Comparison of ENCODE assay signal across 32 cellular contexts in the genomic region with DNA sequence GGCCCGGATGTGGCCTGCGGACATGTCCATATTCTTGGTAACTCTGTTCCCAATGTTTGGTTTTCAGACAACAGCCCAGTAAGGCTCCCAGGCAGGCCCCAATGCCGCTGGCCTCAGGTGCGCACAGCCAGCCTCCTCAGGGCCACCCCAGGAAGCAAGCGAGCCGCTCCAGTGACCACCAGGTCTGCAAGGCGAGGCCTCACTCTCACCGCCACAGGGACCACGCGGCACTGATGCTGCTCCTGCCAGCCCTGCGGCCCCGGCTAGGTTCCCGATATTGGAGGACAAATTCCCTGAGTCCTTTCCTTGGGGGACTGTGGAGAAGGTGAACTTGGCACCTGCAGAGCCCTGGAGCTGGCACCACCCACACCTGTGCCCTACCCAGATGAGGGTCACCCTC. TPM values are rescaled to one million over a fixed set of nuclear protein-coding genes. Genes with fewer than 3 reads are reported as not detected.
"Had no signal": no experiment of that assay in that cellular context is flagged by ENCODE, and none has a peak within 500 bp of the region (broad histone marks: within the 10 kb centered on the region; RNA-seq: fewer than 3 reads in every experiment).

No MANE protein-coding gene starts in this region.

- ATAC-seq: naive thymus-derived CD4-positive, alpha-beta T cell; natural killer cell; psoas muscle; right cardiac atrium; right lobe of liver; stimulated activated effector memory CD8-positive, alpha-beta T cell treated with anti-CD3 and anti-CD28 coated beads, Interleukin-12 subunit alpha, Interleukin-12 subunit beta, amount 100 ng/mL, for 72 hours; stimulated activated naive CD8-positive, alpha-beta T cell treated with anti-CD3 and anti-CD28 coated beads, Interleukin-15, amount 100 ng/mL, for 72 hours; stimulated activated naive CD8-positive, alpha-beta T cell treated with anti-CD3 and anti-CD28 coated beads, Interleukin-15, Interleukin-2, amounts not matched to agents 100 U/mL and 50 U/mL, for 24 hours; upper lobe of right lung had no signal

- H3K4me3 ChIP-seq: neural progenitor cell, ovary, psoas muscle, right lobe of liver, sigmoid colon, suprapubic skin, testis, tibial artery, transverse colon, upper lobe of right lung, vagina had no signal

- H3K27ac ChIP-seq: neural progenitor cell, neutrophil, ovary, parathyroid adenoma, psoas muscle, right lobe of liver, sigmoid colon, suprapubic skin, testis, tibial artery, transverse colon, upper lobe of right lung, vagina had no signal

- H3K4me1 Mint-ChIP-seq: neural progenitor cell had no signal

- H3K36me3 Mint-ChIP-seq: natural killer cell, type B pancreatic cell had no signal

- DNase-seq: naive thymus-derived CD4-positive, alpha-beta T cell; natural killer cell; nucleus accumbens; ovary; psoas muscle; right lobe of liver; sigmoid colon; small intestine; stimulated activated CD4-positive, alpha-beta T cell treated with anti-CD3 and anti-CD28 coated beads, Interleukin-15, amount 100 ng/mL, for 24 hours; stimulated activated CD4-positive, alpha-beta T cell treated with anti-CD3 and anti-CD28 coated beads, Interleukin-2, amount 100 ng/mL, for 24 hours; stimulated activated CD4-positive, alpha-beta T cell treated with anti-CD3 and anti-CD28 coated beads, Interleukin-2, amount 100 ng/mL, for 48 hours; stimulated activated CD4-positive, alpha-beta T cell treated with anti-CD3 and anti-CD28 coated beads, Interleukin-4, amount 100 ng/mL, for 24 hours; stimulated activated naive CD4-positive, alpha-beta T cell; stimulated activated naive CD8-positive, alpha-beta T cell treated with anti-CD3 and anti-CD28 coated beads, Interleukin-15, amount 100 ng/mL, for 72 hours; stimulated activated naive CD8-positive, alpha-beta T cell treated with anti-CD3 and anti-CD28 coated beads, Interleukin-15, Interleukin-2, amounts not matched to agents 100 U/mL and 50 U/mL, for 24 hours; substantia nigra; testis; tibial artery; transverse colon; upper lobe of right lung had no signal

- H3K27me3 ChIP-seq: neural progenitor cell, neutrophil, ovary, right lobe of liver, sigmoid colon, suprapubic skin, testis, tibial artery, transverse colon, upper lobe of right lung, vagina had no signal

- H3K27me3 Mint-ChIP-seq: naive thymus-derived CD4-positive, alpha-beta T cell; progenitor cell of endocrine pancreas; stimulated activated naive CD8-positive, alpha-beta T cell treated with anti-CD3 and anti-CD28 coated beads, Interleukin-15, amount 100 ng/mL, for 72 hours; type B pancreatic cell had no signal

- H3K9ac ChIP-seq: neural progenitor cell, parathyroid adenoma had no signal

- H3K4me2 ChIP-seq: neural progenitor cell had no signal

- H3K36me3 ChIP-seq: neural progenitor cell, ovary, right lobe of liver had no signal

- H3K4me3 Mint-ChIP-seq: naive thymus-derived CD4-positive, alpha-beta T cell; natural killer cell; nephron; neural progenitor cell; stimulated activated effector memory CD8-positive, alpha-beta T cell treated with anti-CD3 and anti-CD28 coated beads, Interleukin-12 subunit alpha, Interleukin-12 subunit beta, amount 100 ng/mL, for 72 hours; stimulated activated naive CD8-positive, alpha-beta T cell treated with anti-CD3 and anti-CD28 coated beads, Interleukin-15, amount 100 ng/mL, for 72 hours; type B pancreatic cell had no signal

- H3K9me3 ChIP-seq: neutrophil, ovary, psoas muscle, right lobe of liver, sigmoid colon, suprapubic skin, testis, tibial artery, transverse colon, upper lobe of right lung, vagina had no signal

- H3K9me3 Mint-ChIP-seq: naive thymus-derived CD4-positive, alpha-beta T cell; natural killer cell; nephron; neural progenitor cell; stimulated activated effector memory CD8-positive, alpha-beta T cell treated with anti-CD3 and anti-CD28 coated beads, Interleukin-12 subunit alpha, Interleukin-12 subunit beta, amount 100 ng/mL, for 72 hours; stimulated activated naive CD8-positive, alpha-beta T cell treated with anti-CD3 and anti-CD28 coated beads, Interleukin-15, amount 100 ng/mL, for 72 hours; type B pancreatic cell had no signal

- H3K27ac Mint-ChIP-seq: naive thymus-derived CD4-positive, alpha-beta T cell; natural killer cell; nephron; neural progenitor cell; progenitor cell of endocrine pancreas; stimulated activated effector memory CD8-positive, alpha-beta T cell treated with anti-CD3 and anti-CD28 coated beads, Interleukin-12 subunit alpha, Interleukin-12 subunit beta, amount 100 ng/mL, for 72 hours; type B pancreatic cell had no signal

- H2AFZ ChIP-seq: neural progenitor cell, parathyroid adenoma had no signal

- H3K4me1 ChIP-seq: neural progenitor cell, parathyroid adenoma, psoas muscle, right lobe of liver, sigmoid colon, tibial artery, transverse colon, upper lobe of right lung had no signal

RNA-seq across cellular contexts. Expression of a gene that starts 19.0 kb away (rescaled TPM):
- total RNA-seq: natural killer cell, osteoblast, renal cortical epithelial cell, right lobe of liver, suprapubic skin, vagina had no signal
- polyA plus RNA-seq: naive thymus-derived CD4-positive, alpha-beta T cell had no signal

RNA-seq across cellular contexts. Expression of a gene that starts 21.6 kb away (rescaled TPM):
- total RNA-seq: osteoblast, renal cortical epithelial cell, right lobe of liver, suprapubic skin, vagina had no signal
- polyA plus RNA-seq: naive thymus-derived CD4-positive, alpha-beta T cell had no signal

RNA-seq across cellular contexts. Expression of a gene that starts 26.2 kb away (rescaled TPM):
- polyA plus RNA-seq: naive thymus-derived CD4-positive, alpha-beta T cell had no signal
